ENCODE assay signal across 24 cellular contexts in genomic region chr10:17423641-17424186, GRCh38. TPM values are rescaled to one million over a fixed set of nuclear protein-coding genes. Genes with fewer than 3 reads are reported as not detected.
DNase-seq lines count a peak whose midpoint lies in the region; ATAC-seq and TF ChIP-seq lines count a peak whose summit lies in the region.
"Had no signal": no experiment of that assay in that cellular context is flagged by ENCODE, and none has a peak within 500 bp of the region (broad histone marks: within the 10 kb centered on the region; RNA-seq: fewer than 3 reads in every experiment).

No MANE protein-coding gene starts in this region.

- peak overlapping the region; percentile 85 for H3K27ac Mint-ChIP-seq in activated naive CD4-positive, alpha-beta T cell treated with anti-CD3 and anti-CD28 coated beads, Interleukin-2, amount 10 ng/mL, durations not matched to agents 7 days and 5 days
- peak overlapping the region; percentile 35 for H3K27ac Mint-ChIP-seq in activated CD8-positive, alpha-beta T cell treated with anti-CD3 and anti-CD28 coated beads, Interleukin-2, amount 10 ng/mL, durations not matched to agents 7 days and 5 days
- H3K27ac Mint-ChIP-seq in neural progenitor cell: no peak overlapping the region
- H3K27ac Mint-ChIP-seq: stimulated activated effector memory CD8-positive, alpha-beta T cell treated with anti-CD3 and anti-CD28 coated beads, Interleukin-12 subunit alpha, Interleukin-12 subunit beta, amount 100 ng/mL, for 72 hours had no signal

- no peak overlapping the region for H3K9ac ChIP-seq in IMR-90 (ENCODE audit: low read depth, low read length)
- H3K9ac ChIP-seq in neural progenitor cell: no peak overlapping the region

- peaks cover 3% of the 10 kb centered on the region for H3F3A ChIP-seq in neural progenitor cell (ENCODE audit: low read depth)

- H3K4me3 ChIP-seq in IMR-90 (ENCODE audit: insufficient read depth, low read depth, low read length) (no peak overlapping the region), neural progenitor cell (no peak overlapping the region)
- H3K4me3 ChIP-seq: esophagus squamous epithelium, left lung, SJCRH30, thoracic aorta had no signal

- H3K4me2 ChIP-seq in IMR-90 (ENCODE audit: low read depth, low read length) (no peak overlapping the region), neural progenitor cell (peak overlapping the region; percentile 48)

- H3K79me2 ChIP-seq in neural progenitor cell (ENCODE audit: low read depth): no peaks in the 10 kb centered on the region

- POLR2A ChIA-PET in IMR-90 (lab: Charles Lee; ENCODE audit: unreplicated experiment): no interaction called here
- POLR2A ChIA-PET in activated CD8-positive, alpha-beta T cell treated with anti-CD3 and anti-CD28 coated beads, Interleukin-2, amount 10 ng/mL, durations not matched to agents 7 days and 5 days (lab: Charles Lee): no interaction called here

- no peak overlapping the region for H3K23ac ChIP-seq in IMR-90 (ENCODE audit: low read depth, low read length)

- H4K91ac ChIP-seq in IMR-90 (ENCODE audit: insufficient read depth, low read depth, low read length): no peak overlapping the region

- H3K18ac ChIP-seq in IMR-90 (ENCODE audit: low read depth, low read length): no peak overlapping the region

- no peak overlapping the region for H2BK120ac ChIP-seq in IMR-90 (ENCODE audit: low read depth, low read length)

- CTCF ChIA-PET in activated naive CD4-positive, alpha-beta T cell treated with anti-CD3 and anti-CD28 coated beads, Interleukin-2, amount 10 ng/mL, durations not matched to agents 7 days and 5 days (lab: Charles Lee): interaction anchor here (1.2 kb wide), 1 partner anchor 15 kb away, joined by 3 read pairs; no protein-coding TSS in a partner anchor
- CTCF ChIA-PET in IMR-90 (lab: Yijun Ruan, JAX): interaction anchor here (0.6 kb wide), 1 partner anchor 9 kb away, joined by 4 read pairs; no protein-coding TSS in a partner anchor
- CTCF ChIA-PET in activated CD8-positive, alpha-beta T cell treated with anti-CD3 and anti-CD28 coated beads, Interleukin-2, amount 10 ng/mL, durations not matched to agents 7 days and 5 days (lab: Charles Lee): interaction anchor here (3.0 kb wide), 1 partner anchor 15 kb away, joined by 10 read pairs; no protein-coding TSS in a partner anchor

- no peaks in the 10 kb centered on the region for H3K79me1 ChIP-seq in IMR-90 (ENCODE audit: low read depth in 1 of 2, low read length in 2 of 2)

- TF ChIP-seq POLR2A in IMR-90 (IDR thresholded peaks at IDR 0.05; ENCODE audit: low read depth, low read length): no peak

- TF ChIP-seq RAD21 in IMR-90 (IDR thresholded peaks at IDR 0.05; ENCODE audit: low read length): no peak

- H4K5ac ChIP-seq in IMR-90 (ENCODE audit: low read depth, low read length): no peak overlapping the region

- intact Hi-C loops in IMR-90 (cut with micrococcal nuclease): loop anchor here (10.0 kb wide), 1 partner anchor 149 kb away; no protein-coding TSS in a partner anchor

- WGBS in IMR-90 (ENCODE audit: extremely low coverage in 2 of 2, insufficient read length in 1 of 2), 2 experiments: 60% methylated on average over 1 of the region's 2 CpGs; no CpG with 5 or more reads in 1 of the 2 experiments

- H3K4ac ChIP-seq in IMR-90 (ENCODE audit: low read depth, low read length): no peak overlapping the region

- H3K36me3 Mint-ChIP-seq in activated naive CD4-positive, alpha-beta T cell treated with anti-CD3 and anti-CD28 coated beads, Interleukin-2, amount 10 ng/mL, durations not matched to agents 7 days and 5 days: peaks cover 14% of the 10 kb centered on the region
- no peaks in the 10 kb centered on the region for H3K36me3 Mint-ChIP-seq in activated CD8-positive, alpha-beta T cell treated with anti-CD3 and anti-CD28 coated beads, Interleukin-2, amount 10 ng/mL, durations not matched to agents 7 days and 5 days (ENCODE audit: low read depth)
- peaks cover 2% of the 10 kb centered on the region for H3K36me3 Mint-ChIP-seq in neural progenitor cell

- no peak for TF ChIP-seq CTCF in IMR-90 (conservative IDR thresholded peaks at IDR 0.05; ENCODE audit: low read depth, low read length)
- no peak for TF ChIP-seq CTCF in neural progenitor cell (IDR thresholded peaks at IDR 0.05)

- in situ Hi-C loops in IMR-90 (cut with MboI; ENCODE audit: low sequenced_read_pairs): no loop called here

- H3K27me3 ChIP-seq in IMR-90 (ENCODE audit: control insufficient read depth, insufficient read depth, low read length) (peaks cover 19% of the 10 kb centered on the region), neural progenitor cell (no peaks in the 10 kb centered on the region)
- H3K27me3 ChIP-seq: SJCRH30 had no signal

- no peak overlapping the region for H2BK20ac ChIP-seq in IMR-90 (ENCODE audit: low read depth, low read length)

- H3K36me3 ChIP-seq in IMR-90 (ENCODE audit: control insufficient read depth, insufficient read depth, low read length): no peaks in the 10 kb centered on the region
- H3K36me3 ChIP-seq in neural progenitor cell: peaks cover 5% of the 10 kb centered on the region
- H3K36me3 ChIP-seq: esophagus squamous epithelium, left lung, SJCRH30, thoracic aorta had no signal

- dilution Hi-C loops in IMR-90 (cut with HindIII; ENCODE audit: low sequenced_read_pairs, unreplicated experiment): no loop called here

- peaks cover 3% of the 10 kb centered on the region for H3K9me3 Mint-ChIP-seq in activated naive CD4-positive, alpha-beta T cell treated with anti-CD3 and anti-CD28 coated beads, Interleukin-2, amount 10 ng/mL, durations not matched to agents 7 days and 5 days
- H3K9me3 Mint-ChIP-seq in activated CD8-positive, alpha-beta T cell treated with anti-CD3 and anti-CD28 coated beads, Interleukin-2, amount 10 ng/mL, durations not matched to agents 7 days and 5 days (ENCODE audit: insufficient read depth): no peaks in the 10 kb centered on the region
- H3K9me3 Mint-ChIP-seq in neural progenitor cell: no peaks in the 10 kb centered on the region
- H3K9me3 Mint-ChIP-seq: stimulated activated effector memory CD8-positive, alpha-beta T cell treated with anti-CD3 and anti-CD28 coated beads, Interleukin-12 subunit alpha, Interleukin-12 subunit beta, amount 100 ng/mL, for 72 hours had no signal

- no peak overlapping the region for H2BK5ac ChIP-seq in IMR-90 (ENCODE audit: low read depth, low read length, poor library complexity, severe bottlenecking)

- no peak overlapping the region for H3K4me3 Mint-ChIP-seq in activated naive CD4-positive, alpha-beta T cell treated with anti-CD3 and anti-CD28 coated beads, Interleukin-2, amount 10 ng/mL, durations not matched to agents 7 days and 5 days
- H3K4me3 Mint-ChIP-seq in activated CD8-positive, alpha-beta T cell treated with anti-CD3 and anti-CD28 coated beads, Interleukin-2, amount 10 ng/mL, durations not matched to agents 7 days and 5 days: no peak overlapping the region
- H3K4me3 Mint-ChIP-seq in neural progenitor cell: no peak overlapping the region
- H3K4me3 Mint-ChIP-seq: stimulated activated effector memory CD8-positive, alpha-beta T cell treated with anti-CD3 and anti-CD28 coated beads, Interleukin-12 subunit alpha, Interleukin-12 subunit beta, amount 100 ng/mL, for 72 hours had no signal

- ATAC-seq in IMR-90 (ENCODE audit: low read depth) (no peak), HG03354 (IDR thresholded peaks at IDR 0.05; ENCODE audit: poor library complexity, severe bottlenecking, unreplicated experiment) (no peak), GM21529 (IDR thresholded peaks at IDR 0.05; ENCODE audit: unreplicated experiment) (no peak), GM19328 (IDR thresholded peaks at IDR 0.05; ENCODE audit: unreplicated experiment) (no peak)
- ATAC-seq in activated CD8-positive, alpha-beta T cell treated with anti-CD3 and anti-CD28 coated beads, Interleukin-2, amount 10 ng/mL, durations not matched to agents 7 days and 5 days: no peak
- ATAC-seq: left lung; stimulated activated effector memory CD8-positive, alpha-beta T cell treated with anti-CD3 and anti-CD28 coated beads, Interleukin-12 subunit alpha, Interleukin-12 subunit beta, amount 100 ng/mL, for 72 hours had no signal

- no peak overlapping the region for H2AK5ac ChIP-seq in IMR-90 (ENCODE audit: low read depth, low read length)

- no peaks in the 10 kb centered on the region for H3K27me3 Mint-ChIP-seq in activated naive CD4-positive, alpha-beta T cell treated with anti-CD3 and anti-CD28 coated beads, Interleukin-2, amount 10 ng/mL, durations not matched to agents 7 days and 5 days
- H3K27me3 Mint-ChIP-seq in activated CD8-positive, alpha-beta T cell treated with anti-CD3 and anti-CD28 coated beads, Interleukin-2, amount 10 ng/mL, durations not matched to agents 7 days and 5 days (ENCODE audit: low read depth): no peaks in the 10 kb centered on the region
- H3K27me3 Mint-ChIP-seq in neural progenitor cell (ENCODE audit: insufficient read depth, low read depth): peaks cover 3% of the 10 kb centered on the region

- peak; percentile 26 for DNase-seq in activated naive CD4-positive, alpha-beta T cell treated with anti-CD3 and anti-CD28 coated beads, Interleukin-2, amount 10 ng/mL, durations not matched to agents 7 days and 5 days
- no peak for DNase-seq in activated naive CD4-positive, alpha-beta T cell treated with anti-CD3 and anti-CD28 coated beads, Interleukin-2, amount 50 U/mL, for 16 hours
- DNase-seq in IMR-90 (no peak), neural progenitor cell (ENCODE audit: low spot score) (peak; percentile 69)
- DNase-seq in activated CD8-positive, alpha-beta T cell treated with anti-CD3 and anti-CD28 coated beads, Interleukin-2, amount 10 ng/mL, durations not matched to agents 7 days and 5 days: no peak
- DNase-seq: activated CD4-positive, CD25-positive, alpha-beta regulatory T cell treated with anti-CD3 and anti-CD28 coated beads, Interleukin-2, amount 50 U/mL, for 72 hours; activated CD8-positive, alpha-beta memory T cell treated with anti-CD3 and anti-CD28 coated beads, Interleukin-2, amount 50 U/mL, for 4 hours; activated effector memory CD4-positive, alpha-beta T cell treated with anti-CD3 and anti-CD28 coated beads, Interleukin-2, amount 50 U/mL, for 16 hours; Caco-2; effector CD8-positive, alpha-beta T cell; esophagus squamous epithelium; Kasumi-1; left lung; NCI-H1436; NCI-H2171; NCI-H526 treated with DMSO at 0.1 percent for 48 hours; SJCRH30; T-helper 9 cell had no signal

- H3K4me1 ChIP-seq in IMR-90 (ENCODE audit: control insufficient read depth, insufficient read depth, low read length) (no peaks in the 10 kb centered on the region), neural progenitor cell (peaks cover 36% of the 10 kb centered on the region)
- H3K4me1 ChIP-seq: esophagus squamous epithelium, SJCRH30 had no signal

- no peak overlapping the region for H4K8ac ChIP-seq in IMR-90 (ENCODE audit: low read depth in 2 of 2, low read length in 2 of 2)

- no peak overlapping the region for H3K56ac ChIP-seq in IMR-90 (ENCODE audit: extremely low read depth, insufficient read depth, low read length)

- no peak overlapping the region for H3K14ac ChIP-seq in IMR-90 (replicated peaks; ENCODE audit: low read depth, low read length)

- no peaks in the 10 kb centered on the region for H3K9me1 ChIP-seq in IMR-90 (ENCODE audit: insufficient read depth, low read length)

- no peak overlapping the region for H3K27ac ChIP-seq in IMR-90 (ENCODE audit: insufficient read depth, low read length)
- no peak overlapping the region for H3K27ac ChIP-seq in neural progenitor cell
- H3K27ac ChIP-seq: esophagus squamous epithelium, left lung, SJCRH30, thoracic aorta had no signal

- no peaks in the 10 kb centered on the region for H4K20me1 ChIP-seq in IMR-90 (ENCODE audit: insufficient read depth, low read length)
- H4K20me1 ChIP-seq in neural progenitor cell (ENCODE audit: low read depth): no peaks in the 10 kb centered on the region

- no peaks in the 10 kb centered on the region for H3K9me3 ChIP-seq in IMR-90 (ENCODE audit: control insufficient read depth, insufficient read depth, low read length)
- H3K9me3 ChIP-seq in neural progenitor cell (ENCODE audit: low read depth): no peaks in the 10 kb centered on the region
- H3K9me3 ChIP-seq: Caco-2, esophagus squamous epithelium, left lung, SJCRH30, thoracic aorta had no signal

- no TSS peak for BruUV-seq in IMR-90 (replicated peaks; lab: Mats Ljungman, UMichigan)

- H2AK9ac ChIP-seq in IMR-90 (replicated peaks; ENCODE audit: low read depth, low read length, poor library complexity): no peak overlapping the region

- H2AFZ ChIP-seq in IMR-90 (replicated peaks; ENCODE audit: low read length, poor library complexity) (no peak overlapping the region), neural progenitor cell (replicated peaks) (no peak overlapping the region)

- H2BK15ac ChIP-seq in IMR-90 (ENCODE audit: low read depth, low read length): no peak overlapping the region

- peaks cover 80% of the 10 kb centered on the region for H3K4me1 Mint-ChIP-seq in activated naive CD4-positive, alpha-beta T cell treated with anti-CD3 and anti-CD28 coated beads, Interleukin-2, amount 10 ng/mL, durations not matched to agents 7 days and 5 days
- peaks cover 48% of the 10 kb centered on the region for H3K4me1 Mint-ChIP-seq in activated CD8-positive, alpha-beta T cell treated with anti-CD3 and anti-CD28 coated beads, Interleukin-2, amount 10 ng/mL, durations not matched to agents 7 days and 5 days (ENCODE audit: low read depth)
- H3K4me1 Mint-ChIP-seq in neural progenitor cell: peaks cover 24% of the 10 kb centered on the region

RNA-seq across cellular contexts. Expression of gene ST8SIA6, which starts 30.7 kb away (rescaled TPM):
- total RNA-seq in IMR-90 (2012; rRNA removed) (0.18 and 0.56 TPM in 2 replicates), neural progenitor cell (ENCODE audit: low replicate concordance) (4.4 and 5.1 TPM in 2 replicates)
- polyA plus RNA-seq in IMR-90 (2012; rRNA removed): 0.10 and 0.17 TPM in 2 replicates
- polyA plus RNA-seq in IMR-90 (2012; cell fraction: cytosol; rRNA removed): 0.03 and 0.05 TPM in 2 replicates
- 0.05 TPM in 1 of 2 replicates, not detected in the other for polyA plus RNA-seq in IMR-90 (2012; cell fraction: nucleus; rRNA removed; ENCODE audit: low replicate concordance)
- total RNA-seq in activated CD8-positive, alpha-beta T cell treated with anti-CD3 and anti-CD28 coated beads, Interleukin-2, amount 10 ng/mL, durations not matched to agents 7 days and 5 days: not detected
- total RNA-seq: SJCRH30 had no signal
- polyA plus RNA-seq: AG04450 had no signal

Comparison
In these comparisons a context has a peak if more than half of its experiments do, and no peak if none do; other contexts are left out.
1. DNase-seq: peak in activated naive CD4-positive, alpha-beta T cell treated with anti-CD3 and anti-CD28 coated beads, Interleukin-2, amount 10 ng/mL, durations not matched to agents 7 days and 5 days (single experiment) and neural progenitor cell (single experiment); none in activated naive CD4-positive, alpha-beta T cell treated with anti-CD3 and anti-CD28 coated beads, Interleukin-2, amount 50 U/mL, for 16 hours (single experiment), IMR-90 (single experiment) and activated CD8-positive, alpha-beta T cell treated with anti-CD3 and anti-CD28 coated beads, Interleukin-2, amount 10 ng/mL, durations not matched to agents 7 days and 5 days (single experiment).